ENCODE assay signal across 8 cellular contexts in genomic region chr16:3045758-3046505, GRCh38. TPM values are rescaled to one million over a fixed set of nuclear protein-coding genes. Genes with fewer than 3 reads are reported as not detected.
DNase-seq lines count a peak whose midpoint lies in the region; ATAC-seq and TF ChIP-seq lines count a peak whose summit lies in the region.

No MANE protein-coding gene starts in this region.

- WGBS in heart left ventricle, 4 donors = 0 to 1% (median 1%) methylated on average over 38 to 65 of the region's 65 CpGs
- 1% methylated on average over 65 of the region's 65 CpGs for WGBS in sigmoid colon, 2 donors

- TF ChIP-seq POLR2A in heart left ventricle (IDR thresholded peaks at IDR 0.05) (no peak), sigmoid colon (IDR thresholded peaks at IDR 0.05) (no peak)

- H3K27me3 ChIP-seq in heart left ventricle = peaks cover 32 to 90% (median 53%) of the 10 kb centered on the region in 9 donors
- H3K27me3 ChIP-seq in sigmoid colon = peaks cover 38 to 97% (median 73%) of the 10 kb centered on the region in 3 donors

- H3K36me3 Mint-ChIP-seq in activated T-cell treated with anti-CD3 and anti-CD28 coated beads, Interleukin-2, amount 50 U/mL, for 4 hours (ENCODE audit: insufficient read depth) = no peaks in the 10 kb centered on the region

- H3K9me3 ChIP-seq in heart left ventricle (no peaks in the 10 kb centered on the region), sigmoid colon (no peaks in the 10 kb centered on the region)

- DNase-seq in activated T-cell treated with anti-CD3 and anti-CD28 coated beads, Interleukin-2, amount 50 U/mL, for 4 hours = no peak
- DNase-seq in activated T-cell treated with anti-CD3 and anti-CD28 coated beads, Interleukin-2, amount 50 U/mL, for 1 hour = no peak
- DNase-seq in heart left ventricle (peak in 1 of 5 donors; percentile 70), sigmoid colon (no peak), KG1 (lab: John Stamatoyannopoulos, UW) (no peak), HK-2 (ENCODE audit: unreplicated experiment) (no peak), hippocampal formation (lab: John Stamatoyannopoulos, UW) (no peak)

- H3K27me3 Mint-ChIP-seq in activated T-cell treated with anti-CD3 and anti-CD28 coated beads, Interleukin-2, amount 50 U/mL, for 4 hours (ENCODE audit: low read depth) = peaks cover 45% of the 10 kb centered on the region

- H3K27ac ChIP-seq in heart left ventricle (peak overlapping the region in 2 of 12 donors; percentile 17 to 19), sigmoid colon (no peak overlapping the region)

- no peaks in the 10 kb centered on the region for H3K9me3 Mint-ChIP-seq in activated T-cell treated with anti-CD3 and anti-CD28 coated beads, Interleukin-2, amount 50 U/mL, for 4 hours

- no peak for TF ChIP-seq EP300 in sigmoid colon (IDR thresholded peaks at IDR 0.05)

- H3K4me1 ChIP-seq in heart left ventricle = peaks cover 4 to 34% (median 16%) of the 10 kb centered on the region in 12 donors
- H3K4me1 ChIP-seq in sigmoid colon = peaks cover 0 to 22% (median 19%) of the 10 kb centered on the region in 4 donors

- H3K4me3 ChIP-seq in WI38 (ENCODE audit: low read depth, low read length) (peak overlapping the region; percentile 46), heart left ventricle (peak overlapping the region; percentile 25 to 66 (median 54)), sigmoid colon (peak overlapping the region in 3 of 4 donors; percentile 25 to 47 (median 46))

- H3K4me3 Mint-ChIP-seq in activated T-cell treated with anti-CD3 and anti-CD28 coated beads, Interleukin-2, amount 50 U/mL, for 4 hours = peak overlapping the region; percentile 74

- intact Hi-C loops in heart left ventricle (cut with DNase I) = no loop called here
- intact Hi-C loops in sigmoid colon (cut with DNase I) = no loop called here

- ATAC-seq in activated T-cell treated with anti-CD3 and anti-CD28 coated beads, Interleukin-2, amount 50 U/mL, for 4 hours = peak; percentile 35 to 41
- ATAC-seq in heart left ventricle = peak in 3 of 4 donors; percentile 38 to 65 (median 41)

- H3K36me3 ChIP-seq in heart left ventricle (no peaks in the 10 kb centered on the region), sigmoid colon (no peaks in the 10 kb centered on the region)

- peaks cover 13% of the 10 kb centered on the region for H3K4me1 Mint-ChIP-seq in activated T-cell treated with anti-CD3 and anti-CD28 coated beads, Interleukin-2, amount 50 U/mL, for 4 hours (ENCODE audit: low read depth)

- TF ChIP-seq CTCF in WI38 (IDR thresholded peaks at IDR 0.05; ENCODE audit: low read depth, low read length) (no peak), heart left ventricle (IDR thresholded peaks at IDR 0.05) (no peak), sigmoid colon (IDR thresholded peaks at IDR 0.05) (no peak)

RNA-seq across cellular contexts. Expression of gene MMP25, which starts 0.4 kb away (rescaled TPM):
- total RNA-seq in activated T-cell treated with anti-CD3 and anti-CD28 coated beads, Interleukin-2, amount 50 U/mL, for 4 hours = under 1 TPM; 0.46 to 0.84 (median 0.66) TPM
- total RNA-seq in heart left ventricle = 1 to 10 TPM in 3 of 9 donors, under 1 TPM in 6; 0.32 to 3.0 (median 0.90) TPM
- polyA plus RNA-seq in heart left ventricle = 1 to 10 TPM in 1 of 2 donors, under 1 TPM in 1; 0.97 to 1.3 TPM
- under 1 TPM in 3 of 4 donors, not detected in 1; under 0.01 to 0.41 (median 0.16) TPM for total RNA-seq in sigmoid colon
- 1 to 10 TPM; 1.8 to 3.7 (median 2.8) TPM for polyA plus RNA-seq in sigmoid colon

RNA-seq across cellular contexts. Expression of gene BICDL2, which starts 9.2 kb away (rescaled TPM):
- under 1 TPM in 1 of 3 donors, not detected in 2; 0.05 TPM for total RNA-seq in activated T-cell treated with anti-CD3 and anti-CD28 coated beads, Interleukin-2, amount 50 U/mL, for 4 hours
- total RNA-seq in heart left ventricle = not detected
- polyA plus RNA-seq in heart left ventricle = under 1 TPM in 1 of 2 donors, not detected in 1; 0.07 TPM
- under 1 TPM in 2 of 4 donors, not detected in 2; 0.36 to 0.55 TPM for total RNA-seq in sigmoid colon
- polyA plus RNA-seq in sigmoid colon = 10 to 100 TPM; 62.5 to 83.8 (median 74.9) TPM

RNA-seq across cellular contexts. Expression of gene IL32, which starts 19.5 kb away (rescaled TPM):
- total RNA-seq in activated T-cell treated with anti-CD3 and anti-CD28 coated beads, Interleukin-2, amount 50 U/mL, for 4 hours = 100 to 1,000 TPM; 585 to 715 (median 696) TPM
- total RNA-seq in heart left ventricle (100 to 1,000 TPM in 1 of 9 donors, 10 to 100 TPM in 8; 20.6 to 241 (median 48.9) TPM), sigmoid colon (10 to 100 TPM in 3 of 4 donors, 1 to 10 TPM in 1; 8.6 to 27.1 (median 20.3) TPM)
- polyA plus RNA-seq in heart left ventricle (10 to 100 TPM; 60.2 to 63.4 TPM), sigmoid colon (1,000 to 10,000 TPM in 1 of 3 donors, 100 to 1,000 TPM in 2; 464 to 2,189 (median 560) TPM)

RNA-seq across cellular contexts. Expression of gene THOC6, which starts 22.1 kb away (rescaled TPM):
- total RNA-seq in activated T-cell treated with anti-CD3 and anti-CD28 coated beads, Interleukin-2, amount 50 U/mL, for 4 hours = 10 to 100 TPM; 70.4 to 86.3 (median 71.7) TPM
- total RNA-seq in heart left ventricle (10 to 100 TPM in 4 of 9 donors, 1 to 10 TPM in 5; 6.9 to 14.0 (median 9.4) TPM), sigmoid colon (10 to 100 TPM in 3 of 4 donors, 1 to 10 TPM in 1; 8.6 to 15.8 (median 13.4) TPM)
- polyA plus RNA-seq in heart left ventricle (10 to 100 TPM; 15.4 to 23.0 TPM), sigmoid colon (10 to 100 TPM; 16.8 to 35.8 (median 18.5) TPM)

RNA-seq across cellular contexts. Expression of gene HCFC1R1, which starts 22.2 kb away (rescaled TPM):
- 10 to 100 TPM; 32.7 to 36.9 (median 33.9) TPM for total RNA-seq in activated T-cell treated with anti-CD3 and anti-CD28 coated beads, Interleukin-2, amount 50 U/mL, for 4 hours
- 10 to 100 TPM; 32.8 to 66.7 (median 50.5) TPM for total RNA-seq in heart left ventricle
- 100 to 1,000 TPM in 1 of 2 donors, 10 to 100 TPM in 1; 54.6 to 189 TPM for polyA plus RNA-seq in heart left ventricle
- 10 to 100 TPM; 23.1 to 77.3 (median 32.2) TPM for total RNA-seq in sigmoid colon
- 10 to 100 TPM; 52.9 to 82.5 (median 53.1) TPM for polyA plus RNA-seq in sigmoid colon
